Comparison of ENCODE assay signal across 3 cellular contexts in genomic region chr2:118496467-118496866, GRCh38.
"Had no signal": no experiment of that assay in that cellular context is flagged by ENCODE, and none has a peak within 500 bp of the region (broad histone marks: within the 10 kb centered on the region; RNA-seq: fewer than 3 reads in every experiment).

No MANE protein-coding gene starts in this region.

- DNase-seq: GDM1, GF-D8 had no signal

- ATAC-seq: GM12878 had no signal

- H3K4me3 ChIP-seq: GM12878 had no signal
